Comparison of ENCODE assay signal across 10 cellular contexts in the genomic region with DNA sequence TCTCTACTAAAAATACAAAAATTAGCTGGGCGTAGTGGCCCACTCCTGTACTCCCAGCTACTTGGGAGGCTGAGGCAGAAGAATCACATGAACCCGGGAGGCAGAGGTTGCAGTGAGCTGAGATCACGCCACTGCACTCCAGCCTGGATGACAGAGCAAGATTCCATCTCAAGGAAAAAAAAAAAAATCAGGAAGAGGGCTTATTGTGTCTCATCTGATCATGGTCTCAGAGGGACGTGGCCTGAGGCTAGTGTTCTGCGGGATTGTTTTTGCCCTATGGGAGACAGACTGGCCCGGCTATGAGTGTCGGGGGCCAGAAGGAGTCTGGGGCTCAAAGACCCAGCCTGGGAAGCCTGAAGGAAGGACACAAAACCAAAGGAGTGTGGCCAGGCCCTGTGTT. TPM values are rescaled to one million over a fixed set of nuclear protein-coding genes. Genes with fewer than 3 reads are reported as not detected.
"Had no signal": no experiment of that assay in that cellular context is flagged by ENCODE, and none has a peak within 500 bp of the region (broad histone marks: within the 10 kb centered on the region; RNA-seq: fewer than 3 reads in every experiment).

No MANE protein-coding gene starts in this region.

RNA-seq across cellular contexts. Expression of a gene that starts 32.4 kb away (rescaled TPM):
- total RNA-seq: activated CD4-positive, alpha-beta memory T cell treated with anti-CD3 and anti-CD28 coated beads, Interleukin-2, amount 10 ng/mL, durations not matched to agents 7 days and 5 days; activated CD4-positive, alpha-beta T cell treated with anti-CD3 and anti-CD28 coated beads for 36 hours; activated CD8-positive, alpha-beta memory T cell treated with anti-CD3 and anti-CD28 coated beads for 36 hours; activated naive CD4-positive, alpha-beta T cell treated with anti-CD3 and anti-CD28 coated beads for 36 hours; activated T-helper 17 cell treated with anti-CD3 and anti-CD28 coated beads, Interleukin-2, amount 50 U/mL, for 72 hours; NCI-H460; PC-9; T-cell; T-helper 2 cell treated with Interferon-gamma antibody and Interleukin-4, amounts not matched to agents 100 ng/mL and 5 ng/mL, for 36 hours had no signal
- polyA plus RNA-seq: adipose tissue had no signal
